7 cellular contexts compared by ENCODE assay signal in genomic region chr19:17103177-17103576, GRCh38. TPM values are rescaled to one million over a fixed set of nuclear protein-coding genes. Genes with fewer than 3 reads are reported as not detected.
DNase-seq lines count a peak whose midpoint lies in the region; ATAC-seq, FAIRE-seq and TF ChIP-seq lines count a peak whose summit lies in the region.

No MANE protein-coding gene starts in this region.

- POLR2A ChIA-PET in naive thymus-derived CD4-positive, alpha-beta T cell (lab: Charles Lee): interaction anchor here (0.7 kb wide), 1 partner anchor 9 kb away, joined by 8 read pairs; no protein-coding TSS in a partner anchor

- intact Hi-C loops in naive thymus-derived CD4-positive, alpha-beta T cell (cut with micrococcal nuclease): no loop called here
- intact Hi-C loops in activated T-helper 2 cell treated with anti-CD3 and anti-CD28 coated beads, Interferon-gamma antibody, Interleukin-2, Interleukin-4, amounts not matched to agents 10 μg/mL and 5 μg/mL and 100 μg/mL, durations not matched to agents 14 hours and 24 hours and 36 hours (cut with micrococcal nuclease): no loop called here

- no peak for ATAC-seq in naive thymus-derived CD4-positive, alpha-beta T cell
- ATAC-seq in GM21528 (IDR thresholded peaks at IDR 0.05; ENCODE audit: low FRiP score, unreplicated experiment): no peak

- H3K9me3 ChIP-seq in naive thymus-derived CD4-positive, alpha-beta T cell (ENCODE audit: control insufficient read depth in 2 of 3, low read length in 3 of 3): peaks cover 0 to 7% (median 0%) of the 10 kb centered on the region in 3 experiments

- CTCF ChIA-PET in naive thymus-derived CD4-positive, alpha-beta T cell (lab: Charles Lee): interaction anchor here (0.6 to 1.9 kb wide), 3 partner anchors 22 to 81 kb away, joined by 3 to 9 read pairs (median 3); no protein-coding TSS in a partner anchor

- H3K4me3 ChIP-seq in brain microvascular endothelial cell (ENCODE audit: low read depth, low read length): no peak overlapping the region
- H3K4me3 ChIP-seq in naive thymus-derived CD4-positive, alpha-beta T cell (ENCODE audit: low read length): no peak overlapping the region

- FAIRE-seq in urothelium cell line (lab: Jason Lieb, UNC): no peak

- in situ Hi-C loops in brain microvascular endothelial cell (cut with HindIII; ENCODE audit: low pct_ligation_motif_present, low sequenced_read_pairs): no loop called here

- peaks cover 0 to 42% (median 32%) of the 10 kb centered on the region in 5 donors for H3K36me3 Mint-ChIP-seq in naive thymus-derived CD4-positive, alpha-beta T cell
- peaks cover 64% of the 10 kb centered on the region for H3K36me3 Mint-ChIP-seq in activated T-helper 2 cell treated with anti-CD3 and anti-CD28 coated beads, Interferon-gamma antibody, Interleukin-2, Interleukin-4, amounts not matched to agents 10 μg/mL and 5 μg/mL and 100 μg/mL, durations not matched to agents 14 hours and 24 hours and 36 hours (ENCODE audit: low read depth)

- no peaks in the 10 kb centered on the region for H3K27me3 Mint-ChIP-seq in naive thymus-derived CD4-positive, alpha-beta T cell
- no peaks in the 10 kb centered on the region for H3K27me3 Mint-ChIP-seq in activated T-helper 2 cell treated with anti-CD3 and anti-CD28 coated beads, Interferon-gamma antibody, Interleukin-2, Interleukin-4, amounts not matched to agents 10 μg/mL and 5 μg/mL and 100 μg/mL, durations not matched to agents 14 hours and 24 hours and 36 hours (ENCODE audit: low read depth)

- peak; percentile 60 for DNase-seq in EL
- DNase-seq in HT1080 (ENCODE audit: low read depth): peak; percentile 56
- peak; percentile 45 for DNase-seq in brain microvascular endothelial cell
- DNase-seq in naive thymus-derived CD4-positive, alpha-beta T cell: no peak
- DNase-seq in activated T-helper 2 cell treated with anti-CD3 and anti-CD28 coated beads, Interferon-gamma antibody, Interleukin-2, Interleukin-4, amounts not matched to agents 10 μg/mL and 5 μg/mL and 100 μg/mL, durations not matched to agents 14 hours and 24 hours and 36 hours (ENCODE audit: low spot score): no peak
- no peak for DNase-seq in urothelium cell line (ENCODE audit: low spot score)

- H3K9me3 Mint-ChIP-seq in naive thymus-derived CD4-positive, alpha-beta T cell: peaks cover 0 to 4% (median 0%) of the 10 kb centered on the region in 11 donors
- no peaks in the 10 kb centered on the region for H3K9me3 Mint-ChIP-seq in activated T-helper 2 cell treated with anti-CD3 and anti-CD28 coated beads, Interferon-gamma antibody, Interleukin-2, Interleukin-4, amounts not matched to agents 10 μg/mL and 5 μg/mL and 100 μg/mL, durations not matched to agents 14 hours and 24 hours and 36 hours

- no peaks in the 10 kb centered on the region for H3K4me1 ChIP-seq in naive thymus-derived CD4-positive, alpha-beta T cell (ENCODE audit: control insufficient read depth in 2 of 2, insufficient read depth in 2 of 2, low read length in 2 of 2)

- peak; percentile 88 for TF ChIP-seq CTCF in brain microvascular endothelial cell (IDR thresholded peaks at IDR 0.05; ENCODE audit: low read depth, low read length, missing control alignments)

- peak overlapping the region in 6 of 9 donors; percentile 17 to 59 (median 46) for H3K27ac Mint-ChIP-seq in naive thymus-derived CD4-positive, alpha-beta T cell
- no peak overlapping the region for H3K27ac Mint-ChIP-seq in activated T-helper 2 cell treated with anti-CD3 and anti-CD28 coated beads, Interferon-gamma antibody, Interleukin-2, Interleukin-4, amounts not matched to agents 10 μg/mL and 5 μg/mL and 100 μg/mL, durations not matched to agents 14 hours and 24 hours and 36 hours

- peaks cover 36% of the 10 kb centered on the region for H3K36me3 ChIP-seq in brain microvascular endothelial cell (replicated peaks)
- H3K36me3 ChIP-seq in naive thymus-derived CD4-positive, alpha-beta T cell (ENCODE audit: control insufficient read depth in 2 of 3, insufficient read depth in 3 of 3, low read length in 3 of 3): peaks cover 14 to 76% (median 21%) of the 10 kb centered on the region in 3 experiments

- H3K4me3 Mint-ChIP-seq in naive thymus-derived CD4-positive, alpha-beta T cell: no peak overlapping the region
- H3K4me3 Mint-ChIP-seq in activated T-helper 2 cell treated with anti-CD3 and anti-CD28 coated beads, Interferon-gamma antibody, Interleukin-2, Interleukin-4, amounts not matched to agents 10 μg/mL and 5 μg/mL and 100 μg/mL, durations not matched to agents 14 hours and 24 hours and 36 hours (ENCODE audit: low read depth): no peak overlapping the region

- H3K27ac ChIP-seq in brain microvascular endothelial cell: no peak overlapping the region
- H3K27ac ChIP-seq in naive thymus-derived CD4-positive, alpha-beta T cell (ENCODE audit: low read depth, low read length): no peak overlapping the region

- peaks cover 0 to 38% (median 21%) of the 10 kb centered on the region in 7 donors for H3K4me1 Mint-ChIP-seq in naive thymus-derived CD4-positive, alpha-beta T cell
- H3K4me1 Mint-ChIP-seq in activated T-helper 2 cell treated with anti-CD3 and anti-CD28 coated beads, Interferon-gamma antibody, Interleukin-2, Interleukin-4, amounts not matched to agents 10 μg/mL and 5 μg/mL and 100 μg/mL, durations not matched to agents 14 hours and 24 hours and 36 hours (ENCODE audit: low read depth): peaks cover 9% of the 10 kb centered on the region

- H3K27me3 ChIP-seq in brain microvascular endothelial cell (replicated peaks): no peaks in the 10 kb centered on the region
- no peaks in the 10 kb centered on the region for H3K27me3 ChIP-seq in naive thymus-derived CD4-positive, alpha-beta T cell (ENCODE audit: control insufficient read depth in 2 of 2, insufficient read depth in 2 of 2, low read length in 2 of 2)

RNA-seq across cellular contexts. Expression of gene MYO9B, which starts 27.6 kb away (rescaled TPM):
- total RNA-seq in HT1080 (2014; rRNA removed; shearing (Covaris generic)): 29.3 and 30.8 TPM in 2 replicates
- polyA plus RNA-seq in HT1080 (2015; cell fraction: cytosol; rRNA removed): 20.3 and 21.4 TPM in 2 replicates
- polyA plus RNA-seq in HT1080 (2015; cell fraction: nucleus; rRNA removed): 78.0 and 82.3 TPM in 2 replicates
- 100 to 1,000 TPM; 154 to 297 (median 205) TPM for total RNA-seq in naive thymus-derived CD4-positive, alpha-beta T cell
- 10 to 100 TPM in 1 of 2 donors, 1 to 10 TPM in 1; 5.6 to 26.2 TPM for polyA plus RNA-seq in naive thymus-derived CD4-positive, alpha-beta T cell
- total RNA-seq in activated T-helper 2 cell treated with anti-CD3 and anti-CD28 coated beads, Interferon-gamma antibody, Interleukin-2, Interleukin-4, amounts not matched to agents 10 μg/mL and 5 μg/mL and 100 μg/mL, durations not matched to agents 14 hours and 24 hours and 36 hours: 143 TPM in 2 replicates

RNA-seq across cellular contexts. Expression of gene HAUS8, which starts 27.9 kb away (rescaled TPM):
- 10.1 and 11.1 TPM in 2 replicates for total RNA-seq in HT1080 (2014; rRNA removed; shearing (Covaris generic))
- 10.9 and 14.2 TPM in 2 replicates for polyA plus RNA-seq in HT1080 (2015; cell fraction: cytosol; rRNA removed)
- polyA plus RNA-seq in HT1080 (2015; cell fraction: nucleus; rRNA removed): 15.8 and 21.0 TPM in 2 replicates
- 10 to 100 TPM; 16.7 to 31.5 (median 19.3) TPM for total RNA-seq in naive thymus-derived CD4-positive, alpha-beta T cell
- polyA plus RNA-seq in naive thymus-derived CD4-positive, alpha-beta T cell: 10 to 100 TPM in 1 of 2 donors, 1 to 10 TPM in 1; 9.4 to 11.5 TPM
- 27.8 and 28.8 TPM in 2 replicates for total RNA-seq in activated T-helper 2 cell treated with anti-CD3 and anti-CD28 coated beads, Interferon-gamma antibody, Interleukin-2, Interleukin-4, amounts not matched to agents 10 μg/mL and 5 μg/mL and 100 μg/mL, durations not matched to agents 14 hours and 24 hours and 36 hours

Comparison
In these comparisons a context has a peak if more than half of its experiments do, and no peak if none do; other contexts are left out.
1. DNase-seq: peak in EL (single experiment), HT1080 (single experiment) and brain microvascular endothelial cell (single experiment); none in naive thymus-derived CD4-positive, alpha-beta T cell (0 of 9), activated T-helper 2 cell treated with anti-CD3 and anti-CD28 coated beads, Interferon-gamma antibody, Interleukin-2, Interleukin-4, amounts not matched to agents 10 μg/mL and 5 μg/mL and 100 μg/mL, durations not matched to agents 14 hours and 24 hours and 36 hours (single experiment) and urothelium cell line (single experiment).